In genomic region chr2:154375625-154376020, GRCh38 we compare ENCODE assay signal across 8 cellular contexts.
DNase-seq lines count a peak whose midpoint lies in the region; TF ChIP-seq lines count a peak whose summit lies in the region.

No MANE protein-coding gene starts in this region.

- no peaks in the 10 kb centered on the region for H3K36me3 ChIP-seq in Peyer's patch
- H3K36me3 ChIP-seq in CD4-positive, alpha-beta memory T cell (ENCODE audit: insufficient read depth, low read length), result no peaks in the 10 kb centered on the region

- DNase-seq in D341Med (ENCODE audit: low spot score) (peak; percentile 36), Peyer's patch (no peak), fibroblast of peridontal ligament (ENCODE audit: extremely low read depth) (peak; percentile 5), retinal pigment epithelial cell (ENCODE audit: low read depth) (peak; percentile 63)
- no peak for DNase-seq in stimulated activated CD8-positive, alpha-beta memory T cell treated with anti-CD3 and anti-CD28 coated beads, Interleukin-4, amount 100 ng/mL, for 48 hours
- no peak for DNase-seq in CD4-positive, alpha-beta memory T cell
- no peak for DNase-seq in activated CD8-positive, alpha-beta memory T cell treated with anti-CD3 and anti-CD28 coated beads for 24 hours

- H3K36me3 Mint-ChIP-seq in CD4-positive, alpha-beta memory T cell, result no peaks in the 10 kb centered on the region

- TF ChIP-seq CTCF in Peyer's patch (IDR thresholded peaks at IDR 0.05) (peak in 4 of 6 experiments; percentile 11 to 68 (median 64)), retinal pigment epithelial cell (conservative IDR thresholded peaks at IDR 0.05; ENCODE audit: low read depth, low read length) (peak; percentile 42)

- H3K27me3 ChIP-seq in Peyer's patch, result no peaks in the 10 kb centered on the region
- no peaks in the 10 kb centered on the region for H3K27me3 ChIP-seq in CD4-positive, alpha-beta memory T cell (ENCODE audit: insufficient read depth, low read length)

- TF ChIP-seq POLR2A in Peyer's patch (IDR thresholded peaks at IDR 0.05), result no peak

- no peaks in the 10 kb centered on the region for H3K9me3 ChIP-seq in Peyer's patch
- no peaks in the 10 kb centered on the region for H3K9me3 ChIP-seq in CD4-positive, alpha-beta memory T cell (ENCODE audit: control insufficient read depth in 1 of 2, low read length in 2 of 2)

- TF ChIP-seq RAD21 in Ishikawa (IDR thresholded peaks at IDR 0.05; ENCODE audit: low read depth), result peak; percentile 42

- no peaks in the 10 kb centered on the region for H3K4me1 Mint-ChIP-seq in CD4-positive, alpha-beta memory T cell

- TF ChIP-seq EP300 in Ishikawa (IDR thresholded peaks at IDR 0.05; ENCODE audit: borderline replicate concordance), result no peak

- H3K9me3 Mint-ChIP-seq in CD4-positive, alpha-beta memory T cell, result peaks cover 0 to 11% (median 1%) of the 10 kb centered on the region in 8 donors

- no peaks in the 10 kb centered on the region for H3K4me1 ChIP-seq in Peyer's patch
- H3K4me1 ChIP-seq in CD4-positive, alpha-beta memory T cell (ENCODE audit: insufficient read depth, low read length), result no peaks in the 10 kb centered on the region

- H3K27me3 Mint-ChIP-seq in CD4-positive, alpha-beta memory T cell, result no peaks in the 10 kb centered on the region

- intact Hi-C loops in CD4-positive, alpha-beta memory T cell (cut with micrococcal nuclease), result no loop called here

- CTCF ChIA-PET in CD4-positive, alpha-beta memory T cell (lab: Charles Lee; ENCODE audit: partially characterized antibody), result no interaction called here

- no peak overlapping the region for H3K4me3 ChIP-seq in Peyer's patch
- peak overlapping the region; percentile 17 for H3K4me3 ChIP-seq in retinal pigment epithelial cell (ENCODE audit: low read length)
- no peak overlapping the region for H3K4me3 ChIP-seq in CD4-positive, alpha-beta memory T cell (ENCODE audit: low read length in 2 of 2)

- H3K27ac Mint-ChIP-seq in CD4-positive, alpha-beta memory T cell, result no peak overlapping the region

- no peak overlapping the region for H3K27ac ChIP-seq in Peyer's patch
- H3K27ac ChIP-seq in CD4-positive, alpha-beta memory T cell (ENCODE audit: low read depth, low read length), result no peak overlapping the region

- H3K4me3 Mint-ChIP-seq in CD4-positive, alpha-beta memory T cell, result no peak overlapping the region

- POLR2A ChIA-PET in CD4-positive, alpha-beta memory T cell (lab: Charles Lee; ENCODE audit: partially characterized antibody), result no interaction called here

TF ChIP-seq in Ishikawa, 13 proteins besides CTCF, POLR2A, EP300 and RAD21:
- TF ChIP-seq ZBTB7A (IDR thresholded peaks at IDR 0.05; ENCODE audit: low read depth), result no peak
- no peak for TF ChIP-seq EGR1 (IDR thresholded peaks at IDR 0.05)
- no peak for TF ChIP-seq REST (IDR thresholded peaks at IDR 0.05; ENCODE audit: low read depth)
- no peak for TF ChIP-seq TEAD4 (IDR thresholded peaks at IDR 0.05)
- TF ChIP-seq CREB1 (IDR thresholded peaks at IDR 0.05; ENCODE audit: low read depth), result no peak
- TF ChIP-seq YY1 (IDR thresholded peaks at IDR 0.05; ENCODE audit: low read depth), result no peak
- TF ChIP-seq TCF12 (IDR thresholded peaks at IDR 0.05; ENCODE audit: low read depth), result no peak
- TF ChIP-seq TAF1 (IDR thresholded peaks at IDR 0.05; ENCODE audit: low read depth), result no peak
- no peak for TF ChIP-seq MAX (IDR thresholded peaks at IDR 0.05)
- no peak for TF ChIP-seq FOXM1 (IDR thresholded peaks at IDR 0.05; ENCODE audit: borderline replicate concordance, low read depth)
- TF ChIP-seq NFIC (IDR thresholded peaks at IDR 0.05), result no peak
- TF ChIP-seq CEBPB (IDR thresholded peaks at IDR 0.05), result no peak
- TF ChIP-seq, protein P1, sequence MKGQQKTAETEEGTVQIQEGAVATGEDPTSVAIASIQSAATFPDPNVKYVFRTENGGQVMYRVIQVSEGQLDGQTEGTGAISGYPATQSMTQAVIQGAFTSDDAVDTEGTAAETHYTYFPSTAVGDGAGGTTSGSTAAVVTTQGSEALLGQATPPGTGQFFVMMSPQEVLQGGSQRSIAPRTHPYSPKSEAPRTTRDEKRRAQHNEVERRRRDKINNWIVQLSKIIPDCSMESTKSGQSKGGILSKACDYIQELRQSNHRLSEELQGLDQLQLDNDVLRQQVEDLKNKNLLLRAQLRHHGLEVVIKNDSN (IDR thresholded peaks at IDR 0.05), result no peak

Comparison
In these comparisons a context has a peak if more than half of its experiments do, and no peak if none do; other contexts are left out.
1. DNase-seq: peak in D341Med (single experiment), fibroblast of peridontal ligament (single experiment) and retinal pigment epithelial cell (single experiment); none in Peyer's patch (0 of 3), stimulated activated CD8-positive, alpha-beta memory T cell treated with anti-CD3 and anti-CD28 coated beads, Interleukin-4, amount 100 ng/mL, for 48 hours (single experiment), CD4-positive, alpha-beta memory T cell (0 of 5) and activated CD8-positive, alpha-beta memory T cell treated with anti-CD3 and anti-CD28 coated beads for 24 hours (single experiment).